In genomic region chr11:65083834-65084597, GRCh38 we compare ENCODE assay signal across 8 cellular contexts.
A peak's percentile ranks its signal among the peaks of the same experiment; 100 is the strongest.
DNase-seq lines count a peak whose midpoint lies in the region; ATAC-seq and TF ChIP-seq lines count a peak whose summit lies in the region.

Gene CDCA5, minus strand, starts transcription at chr11:65084040. Its CDS starts 62 bp downstream, at chr11:65083978.
Gene ZFPL1, plus strand, starts transcription at chr11:65084222. Its CDS starts 477 bp downstream, at chr11:65084699.

- H3K4me3 ChIP-seq in AG09309 (ENCODE audit: control insufficient read depth, low read depth, low read length), result peak within 1 kb of the TSS; percentile 84

- ATAC-seq in GM19025 (IDR thresholded peaks at IDR 0.05; ENCODE audit: low read depth, unreplicated experiment), result peak; percentile 79
- peak; percentile 78 for ATAC-seq in HG03342 (IDR thresholded peaks at IDR 0.05; ENCODE audit: unreplicated experiment)

- TF ChIP-seq CTCF in AG09309 (IDR thresholded peaks at IDR 0.05; ENCODE audit: control insufficient read depth, insufficient read depth, low read depth, low read length, missing control alignments), result no peak

- DNase-seq in AG09309 (ENCODE audit: low read depth) (peak; percentile 75), NCI-H446 (lab: John Stamatoyannopoulos, UW) (peak; percentile 96 to 97), inferior parietal cortex (ENCODE audit: extremely low spot score) (peak; percentile 98), smooth muscle cell of the brain vasculature (ENCODE audit: low read depth, low spot score) (peak; percentile 83)
- DNase-seq in activated CD4-positive, CD25-positive, alpha-beta regulatory T cell treated with anti-CD3 and anti-CD28 coated beads, Interleukin-2, amount 50 U/mL, for 16 hours (ENCODE audit: low read depth, low spot score), result peak; percentile 94
- peak; percentile 96 for DNase-seq in central memory CD4-positive, alpha-beta T cell

Comparison
In these comparisons a context has a peak if more than half of its experiments do, and no peak if none do; other contexts are left out.
1. Peak in every context shown above with its lines: DNase-seq, ATAC-seq and H3K4me3 ChIP-seq.